In the genomic region with DNA sequence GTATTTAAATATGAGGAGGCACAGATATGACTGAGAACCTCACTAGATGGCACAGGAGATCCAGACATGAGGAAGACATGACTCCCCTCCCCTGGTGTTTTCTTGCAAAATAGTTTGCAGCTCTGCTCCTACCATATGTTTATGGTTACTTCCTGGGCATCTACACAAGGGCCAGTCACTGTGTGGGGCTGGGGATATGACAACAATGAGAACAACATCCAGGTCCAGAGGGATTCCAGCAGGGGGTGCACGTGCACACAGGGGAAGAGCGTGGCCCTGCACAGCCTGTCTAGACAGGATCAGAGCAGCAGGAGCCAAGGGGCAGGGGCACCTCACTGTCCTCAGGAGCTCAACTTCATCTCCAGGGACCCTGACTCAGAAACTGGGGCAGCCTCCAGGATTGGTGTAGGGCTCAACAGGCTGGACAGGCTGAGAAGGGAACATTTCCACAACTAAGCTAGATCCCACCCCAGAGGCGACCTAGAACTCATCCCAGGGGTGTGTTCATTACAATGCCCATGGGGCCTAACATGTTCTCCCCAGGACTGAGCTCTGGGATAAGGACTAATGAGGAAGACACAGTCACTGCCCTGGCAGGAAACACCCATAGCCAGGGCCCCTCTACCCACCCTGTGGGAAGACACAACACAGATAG, we compare ENCODE assay signal across 8 cellular contexts. TPM values are rescaled to one million over a fixed set of nuclear protein-coding genes. Genes with fewer than 3 reads are reported as not detected.
DNase-seq lines count a peak whose midpoint lies in the region; FAIRE-seq and TF ChIP-seq lines count a peak whose summit lies in the region.
"Not testable (repeated sequence)": the region's sequence is repeated elsewhere in the genome, so short reads cannot be mapped to it uniquely, and the experiment has no call there.

No MANE protein-coding gene starts in this region.

- peak; percentile 82 for TF ChIP-seq CTCF in WERI-Rb-1 (IDR thresholded peaks at IDR 0.05; ENCODE audit: low read depth, low read length)

- not testable (repeated sequence) for TF ChIP-seq POLR2A in GM12891 (IDR thresholded peaks at IDR 0.05; ENCODE audit: low read depth, low read length); erythroblast (IDR thresholded peaks at IDR 0.05; ENCODE audit: low read length)

- H3K27me3 ChIP-seq in WERI-Rb-1 (ENCODE audit: insufficient read depth, low read depth, severe bottlenecking), result not testable (repeated sequence)

- H3K4me3 ChIP-seq in WERI-Rb-1 (ENCODE audit: low read depth, low read length), result not testable (repeated sequence)

- not testable (repeated sequence) for H3K9me3 ChIP-seq in WERI-Rb-1 (ENCODE audit: severe bottlenecking)

- not testable (repeated sequence) for H3K27ac ChIP-seq in WERI-Rb-1

- DNase-seq in AG20443 (ENCODE audit: low spot score) (peak; percentile 60), NCI-H82 (lab: John Stamatoyannopoulos, UW) (peak; percentile 70), WERI-Rb-1 (peak; percentile 78), erythroblast (lab: John Stamatoyannopoulos, UW) (peak; percentile 58 to 71), medulla oblongata (ENCODE audit: extremely low spot score) (peak; percentile 10)
- DNase-seq in GM12891 (ENCODE audit: insufficient read length, low spot score), result not testable (repeated sequence)
- DNase-seq in activated T-helper 9 cell treated with anti-CD3 and anti-CD28 coated beads, Interleukin-2, amount 50 U/mL, for 16 hours (ENCODE audit: low read depth), result peak; percentile 30
- DNase-seq in stimulated activated CD4-positive, alpha-beta T cell treated with anti-CD3 and anti-CD28 coated beads, Interleukin-4, amount 100 ng/mL, for 4 hours, result peak; percentile 35 to 46

- not testable (repeated sequence) for H3K36me3 ChIP-seq in WERI-Rb-1

- peak; percentile 90 for FAIRE-seq in GM12891 (lab: Jason Lieb, UNC)

RNA-seq across cellular contexts. Expression of gene DRICH1, which starts 4.6 kb away (rescaled TPM):
- polyA plus RNA-seq in GM12891 (2012; ENCODE audit: low read depth, missing spikeins), result 0.15 TPM

RNA-seq across cellular contexts. Expression of gene IGLL1, which starts 47.4 kb away (rescaled TPM):
- polyA plus RNA-seq in GM12891 (2012; ENCODE audit: low read depth, missing spikeins), result not detected
